21 cellular contexts compared by ENCODE assay signal in the genomic region with DNA sequence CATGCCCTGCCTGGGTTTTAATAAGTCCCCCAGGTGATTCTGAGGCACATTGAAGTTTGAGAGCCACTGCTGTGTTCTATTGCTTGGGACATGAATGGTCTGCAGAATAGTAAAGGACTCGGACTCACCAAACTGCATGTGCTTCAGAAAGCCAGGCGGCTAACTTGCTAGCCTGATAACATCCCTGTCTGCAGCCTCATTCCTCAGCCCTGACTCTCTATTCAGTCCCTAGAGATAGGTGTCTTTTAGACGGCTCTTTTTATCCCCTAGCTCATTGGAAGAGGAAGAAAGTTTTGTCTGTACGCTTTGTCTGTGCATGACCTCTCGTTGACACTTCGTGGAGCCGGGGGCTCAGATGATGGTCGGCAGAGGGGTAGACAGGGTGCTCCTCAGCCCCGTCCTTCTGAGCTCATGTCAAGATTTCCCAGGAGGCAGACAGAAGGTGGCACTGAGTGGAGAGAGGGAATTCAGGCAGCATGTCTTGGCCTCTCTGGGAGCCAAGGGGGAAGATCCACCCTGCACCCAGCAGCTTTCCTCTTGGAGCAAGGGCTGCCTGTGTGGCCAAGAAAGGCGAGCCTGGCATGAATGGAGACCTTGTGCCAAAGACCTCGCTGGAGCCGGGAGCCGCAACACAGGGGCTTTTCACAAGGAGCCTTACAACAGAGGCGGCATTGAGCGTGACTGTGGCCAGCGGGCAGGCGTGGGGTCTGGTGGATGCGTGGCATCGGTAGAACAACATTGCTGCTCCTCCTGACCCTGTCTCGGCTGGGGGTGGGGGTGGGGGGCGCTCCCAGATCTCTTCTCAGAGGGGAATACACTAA. TPM values are rescaled to one million over a fixed set of nuclear protein-coding genes. Genes with fewer than 3 reads are reported as not detected.
DNase-seq lines count a peak whose midpoint lies in the region; ATAC-seq and TF ChIP-seq lines count a peak whose summit lies in the region.
"Had no signal": no experiment of that assay in that cellular context is flagged by ENCODE, and none has a peak within 500 bp of the region (broad histone marks: within the 10 kb centered on the region; RNA-seq: fewer than 3 reads in every experiment).

No MANE protein-coding gene starts in this region.

- DNase-seq in ELF-1 (ENCODE audit: low read depth, low spot score) (peak; percentile 51), amygdala (lab: John Stamatoyannopoulos, UW) (peak in 52 of 56 donors; percentile 5 to 81 (median 48)), nucleus accumbens (lab: John Stamatoyannopoulos, UW) (peak in 52 of 56 donors; percentile 13 to 83 (median 57)), gastrocnemius medialis (no peak), endothelial cell (ENCODE audit: low spot score) (no peak), left colon (no peak)
- DNase-seq in activated CD8-positive, alpha-beta T cell treated with anti-CD3 and anti-CD28 coated beads, Interleukin-2, amount 10 ng/mL, durations not matched to agents 7 days and 5 days: no peak
- DNase-seq: ACHN; activated B cell treated with CpG ODN at 0.5 μM for 24 hours; activated naive CD8-positive, alpha-beta T cell treated with anti-CD3 and anti-CD28 coated beads, Interleukin-2, amount 10 ng/mL, durations not matched to agents 7 days and 5 days; DMS53; heart left ventricle; kidney glomerular epithelial cell; NCI-H187 treated with DMSO at 0.1 percent for 48 hours; NCI-H510A; SHP77; stimulated activated CD4-positive, alpha-beta T cell treated with anti-CD3 and anti-CD28 coated beads, Interleukin-2, amount 100 ng/mL, for 24 hours had no signal

- peaks cover 53% of the 10 kb centered on the region for H3K4me1 ChIP-seq in iPS-18a (ENCODE audit: control insufficient read depth, low read depth, low read length)
- peaks cover 0 to 18% of the 10 kb centered on the region in 2 donors for H3K4me1 ChIP-seq in gastrocnemius medialis
- H3K4me1 ChIP-seq: breast epithelium had no signal

- CTCF ChIA-PET in activated CD8-positive, alpha-beta T cell treated with anti-CD3 and anti-CD28 coated beads, Interleukin-2, amount 10 ng/mL, durations not matched to agents 7 days and 5 days (lab: Charles Lee): no interaction called here

- intact Hi-C loops in gastrocnemius medialis (cut with DNase I; ENCODE audit: low total_unique reads) (no loop called here), left colon (cut with DNase I, micrococcal nuclease) (no loop called here)

- H3K36me3 ChIP-seq in iPS-18a (ENCODE audit: control insufficient read depth, low read depth, low read length): no peaks in the 10 kb centered on the region
- no peaks in the 10 kb centered on the region for H3K36me3 ChIP-seq in gastrocnemius medialis
- H3K36me3 ChIP-seq: breast epithelium, heart left ventricle had no signal

- no peak overlapping the region for H3K4me3 Mint-ChIP-seq in endothelial cell (ENCODE audit: unreplicated experiment)
- no peak overlapping the region for H3K4me3 Mint-ChIP-seq in activated CD8-positive, alpha-beta T cell treated with anti-CD3 and anti-CD28 coated beads, Interleukin-2, amount 10 ng/mL, durations not matched to agents 7 days and 5 days
- H3K4me3 Mint-ChIP-seq: activated B cell treated with CpG ODN at 0.5 μM for 24 hours; activated naive CD8-positive, alpha-beta T cell treated with anti-CD3 and anti-CD28 coated beads, Interleukin-2, amount 10 ng/mL, durations not matched to agents 7 days and 5 days had no signal

- no peak overlapping the region for H3K9ac ChIP-seq in iPS-18a (ENCODE audit: low read length)

- H3K27ac Mint-ChIP-seq in endothelial cell (ENCODE audit: unreplicated experiment): no peak overlapping the region
- no peak overlapping the region for H3K27ac Mint-ChIP-seq in activated CD8-positive, alpha-beta T cell treated with anti-CD3 and anti-CD28 coated beads, Interleukin-2, amount 10 ng/mL, durations not matched to agents 7 days and 5 days
- H3K27ac Mint-ChIP-seq: activated B cell treated with CpG ODN at 0.5 μM for 24 hours; activated naive CD8-positive, alpha-beta T cell treated with anti-CD3 and anti-CD28 coated beads, Interleukin-2, amount 10 ng/mL, durations not matched to agents 7 days and 5 days; stimulated activated naive CD8-positive, alpha-beta T cell treated with anti-CD3 and anti-CD28 coated beads, Interleukin-15, Interleukin-2, amounts not matched to agents 100 ng/mL and 50 ng/mL, for 24 hours had no signal

- no peaks in the 10 kb centered on the region for H3K9me3 ChIP-seq in iPS-18a (ENCODE audit: control insufficient read depth, low read depth, low read length)
- H3K9me3 ChIP-seq in gastrocnemius medialis: no peaks in the 10 kb centered on the region
- H3K9me3 ChIP-seq: breast epithelium, heart left ventricle had no signal

- no peak for TF ChIP-seq CTCF in gastrocnemius medialis (IDR thresholded peaks at IDR 0.05 in 4 of 5, conservative IDR thresholded peaks at IDR 0.05 in 1 of 5)
- TF ChIP-seq CTCF in endothelial cell (IDR thresholded peaks at IDR 0.05; ENCODE audit: unreplicated experiment): no peak

- no peaks in the 10 kb centered on the region for H3K36me3 Mint-ChIP-seq in endothelial cell (ENCODE audit: low read depth, unreplicated experiment)
- H3K36me3 Mint-ChIP-seq in activated CD8-positive, alpha-beta T cell treated with anti-CD3 and anti-CD28 coated beads, Interleukin-2, amount 10 ng/mL, durations not matched to agents 7 days and 5 days (ENCODE audit: low read depth): no peaks in the 10 kb centered on the region
- H3K36me3 Mint-ChIP-seq: activated naive CD8-positive, alpha-beta T cell treated with anti-CD3 and anti-CD28 coated beads, Interleukin-2, amount 10 ng/mL, durations not matched to agents 7 days and 5 days had no signal

- peaks cover 10% of the 10 kb centered on the region for H3K4me1 Mint-ChIP-seq in endothelial cell (ENCODE audit: unreplicated experiment)
- no peaks in the 10 kb centered on the region for H3K4me1 Mint-ChIP-seq in activated CD8-positive, alpha-beta T cell treated with anti-CD3 and anti-CD28 coated beads, Interleukin-2, amount 10 ng/mL, durations not matched to agents 7 days and 5 days (ENCODE audit: low read depth)
- H3K4me1 Mint-ChIP-seq: activated B cell treated with CpG ODN at 0.5 μM for 24 hours; activated naive CD8-positive, alpha-beta T cell treated with anti-CD3 and anti-CD28 coated beads, Interleukin-2, amount 10 ng/mL, durations not matched to agents 7 days and 5 days had no signal

- POLR2A ChIA-PET in activated CD8-positive, alpha-beta T cell treated with anti-CD3 and anti-CD28 coated beads, Interleukin-2, amount 10 ng/mL, durations not matched to agents 7 days and 5 days (lab: Charles Lee): no interaction called here

- H3K9me3 Mint-ChIP-seq in endothelial cell (ENCODE audit: unreplicated experiment): no peaks in the 10 kb centered on the region
- H3K9me3 Mint-ChIP-seq in activated CD8-positive, alpha-beta T cell treated with anti-CD3 and anti-CD28 coated beads, Interleukin-2, amount 10 ng/mL, durations not matched to agents 7 days and 5 days (ENCODE audit: insufficient read depth): no peaks in the 10 kb centered on the region
- H3K9me3 Mint-ChIP-seq: activated B cell treated with CpG ODN at 0.5 μM for 24 hours; activated naive CD8-positive, alpha-beta T cell treated with anti-CD3 and anti-CD28 coated beads, Interleukin-2, amount 10 ng/mL, durations not matched to agents 7 days and 5 days; stimulated activated naive CD8-positive, alpha-beta T cell treated with anti-CD3 and anti-CD28 coated beads, Interleukin-15, Interleukin-2, amounts not matched to agents 100 ng/mL and 50 ng/mL, for 24 hours had no signal

- ATAC-seq in gastrocnemius medialis (no peak), left colon (no peak)
- ATAC-seq in activated CD8-positive, alpha-beta T cell treated with anti-CD3 and anti-CD28 coated beads, Interleukin-2, amount 10 ng/mL, durations not matched to agents 7 days and 5 days: no peak
- ATAC-seq: esophagus mucosa, heart left ventricle had no signal

- no peaks in the 10 kb centered on the region for H3K27me3 ChIP-seq in iPS-18a (ENCODE audit: control insufficient read depth, insufficient read depth, low read length)
- no peaks in the 10 kb centered on the region for H3K27me3 ChIP-seq in gastrocnemius medialis
- H3K27me3 ChIP-seq: breast epithelium, heart left ventricle had no signal

- in situ Hi-C loops in gastrocnemius medialis (cut with MboI; ENCODE audit: low sequenced_read_pairs in 4 of 4): no loop called here

- no peak for TF ChIP-seq POLR2A in gastrocnemius medialis (IDR thresholded peaks at IDR 0.05)

- H3K4me3 ChIP-seq in iPS-18a (ENCODE audit: low read length): no peak overlapping the region
- no peak overlapping the region for H3K4me3 ChIP-seq in gastrocnemius medialis
- H3K4me3 ChIP-seq: breast epithelium, heart left ventricle had no signal

- H3K27ac ChIP-seq in iPS-18a (ENCODE audit: low read length) (peak overlapping the region; percentile 17), gastrocnemius medialis (no peak overlapping the region)
- H3K27ac ChIP-seq: heart left ventricle had no signal

- peaks cover 8% of the 10 kb centered on the region for H3K27me3 Mint-ChIP-seq in endothelial cell (ENCODE audit: unreplicated experiment)
- peaks cover 14% of the 10 kb centered on the region for H3K27me3 Mint-ChIP-seq in activated CD8-positive, alpha-beta T cell treated with anti-CD3 and anti-CD28 coated beads, Interleukin-2, amount 10 ng/mL, durations not matched to agents 7 days and 5 days (ENCODE audit: low read depth)

RNA-seq across cellular contexts. Expression of gene PODXL, which starts 51.1 kb away (rescaled TPM):
- 10 to 100 TPM in 3 of 4 donors, 1 to 10 TPM in 1; 7.9 to 21.3 (median 13.2) TPM for total RNA-seq in gastrocnemius medialis
- total RNA-seq in endothelial cell (ENCODE audit: unreplicated experiment): 302 TPM
- total RNA-seq in left colon: 10 to 100 TPM in 1 of 2 donors, 1 to 10 TPM in 1; 9.2 to 13.7 TPM
- 1 to 10 TPM; 1.3 to 1.5 TPM for total RNA-seq in activated CD8-positive, alpha-beta T cell treated with anti-CD3 and anti-CD28 coated beads, Interleukin-2, amount 10 ng/mL, durations not matched to agents 7 days and 5 days

Comparison
In these comparisons a context has a peak if more than half of its experiments do, and no peak if none do; other contexts are left out.
1. DNase-seq: peak in ELF-1 (single experiment), amygdala (52 of 56) and nucleus accumbens (52 of 56); none in gastrocnemius medialis (0 of 2), endothelial cell (single experiment), left colon (0 of 2) and activated CD8-positive, alpha-beta T cell treated with anti-CD3 and anti-CD28 coated beads, Interleukin-2, amount 10 ng/mL, durations not matched to agents 7 days and 5 days (single experiment).
2. RNA of gene PODXL, which starts 51.1 kb away (total RNA-seq): 302 TPM in endothelial cell (single experiment); 7.9 to 21.3 TPM in gastrocnemius medialis, 9.2 to 13.7 TPM in left colon and 1.3 to 1.5 TPM in activated CD8-positive, alpha-beta T cell treated with anti-CD3 and anti-CD28 coated beads, Interleukin-2, amount 10 ng/mL, durations not matched to agents 7 days and 5 days; every median in the first group is over 10 times any median in the second.